ENCODE assay signal across 8 cellular contexts in genomic region chr19:37467608-37468090, GRCh38. TPM values are rescaled to one million over a fixed set of nuclear protein-coding genes. Genes with fewer than 3 reads are reported as not detected.
DNase-seq lines count a peak whose midpoint lies in the region; ATAC-seq and TF ChIP-seq lines count a peak whose summit lies in the region.

No MANE protein-coding gene starts in this region.

- H3K27ac ChIP-seq in ascending aorta (peak overlapping the region; percentile 87 to 95), liver (ENCODE audit: low read depth in 1 of 2, low read length in 2 of 2) (peak overlapping the region; percentile 58 to 78), testis (peak overlapping the region; percentile 82 to 85)

- peaks cover 32% of the 10 kb centered on the region for H3K36me3 Mint-ChIP-seq in activated CD8-positive, alpha-beta memory T cell treated with anti-CD3 and anti-CD28 coated beads, Interleukin-2, amount 10 ng/mL, durations not matched to agents 7 days and 5 days

- peaks cover 6% of the 10 kb centered on the region for H3K9me3 Mint-ChIP-seq in activated CD8-positive, alpha-beta memory T cell treated with anti-CD3 and anti-CD28 coated beads, Interleukin-2, amount 10 ng/mL, durations not matched to agents 7 days and 5 days (ENCODE audit: low read depth)

- no peak for TF ChIP-seq CTCF in ascending aorta (IDR thresholded peaks at IDR 0.05)
- no peak for TF ChIP-seq CTCF in liver (IDR thresholded peaks at IDR 0.05; ENCODE audit: low read depth, low read length, missing input control)
- TF ChIP-seq CTCF in testis (IDR thresholded peaks at IDR 0.05): no peak

- H3K9me3 ChIP-seq in ascending aorta (peaks cover 4 to 40% of the 10 kb centered on the region in 2 donors), liver (ENCODE audit: control insufficient read depth in 4 of 4, low read length in 3 of 4) (peaks cover 3 to 18% (median 14%) of the 10 kb centered on the region in 4 donors), testis (no peaks in the 10 kb centered on the region)

- ATAC-seq in activated CD8-positive, alpha-beta memory T cell treated with anti-CD3 and anti-CD28 coated beads, Interleukin-2, amount 10 ng/mL, durations not matched to agents 7 days and 5 days: no peak

- H3K4me1 Mint-ChIP-seq in activated CD8-positive, alpha-beta memory T cell treated with anti-CD3 and anti-CD28 coated beads, Interleukin-2, amount 10 ng/mL, durations not matched to agents 7 days and 5 days: peaks cover 31% of the 10 kb centered on the region

- no peak for TF ChIP-seq POLR2A in testis (IDR thresholded peaks at IDR 0.05)

- H3K4me3 ChIP-seq in ascending aorta (peak overlapping the region; percentile 65 to 71), liver (ENCODE audit: low read depth in 1 of 3, low read length in 3 of 3) (peak overlapping the region; percentile 77 to 90 (median 80)), testis (peak overlapping the region; percentile 70 to 92)

- peak overlapping the region; percentile 99 for H3K4me3 Mint-ChIP-seq in activated CD8-positive, alpha-beta memory T cell treated with anti-CD3 and anti-CD28 coated beads, Interleukin-2, amount 10 ng/mL, durations not matched to agents 7 days and 5 days

- H3K4me1 ChIP-seq in ascending aorta: peaks cover 6 to 7% of the 10 kb centered on the region in 2 donors
- H3K4me1 ChIP-seq in liver (ENCODE audit: control insufficient read depth in 4 of 4, insufficient read depth in 4 of 4, low read length in 3 of 4): peaks cover 0 to 25% (median 13%) of the 10 kb centered on the region in 4 donors
- peaks cover 7% of the 10 kb centered on the region for H3K4me1 ChIP-seq in testis

- DNase-seq in activated CD8-positive, alpha-beta memory T cell treated with anti-CD3 and anti-CD28 coated beads, Interleukin-2, amount 10 ng/mL, durations not matched to agents 7 days and 5 days: no peak
- no peak for DNase-seq in activated CD8-positive, alpha-beta memory T cell treated with anti-CD3 and anti-CD28 coated beads for 24 hours
- no peak for DNase-seq in ascending aorta (ENCODE audit: low spot score in 2 of 2)
- no peak for DNase-seq in testis
- DNase-seq in stimulated activated naive CD4-positive, alpha-beta T cell treated with Interleukin-2 at 50 U/mL for 16 hours (lab: John Stamatoyannopoulos, UW): no peak
- DNase-seq in NCI-H2107 (lab: John Stamatoyannopoulos, UW): no peak
- DNase-seq in activated CD4-positive, alpha-beta T cell treated with anti-CD3 and anti-CD28 coated beads, Interleukin-2, amount 50 U/mL, for 4 hours: no peak

- 39% methylated on average over 18 of the region's 18 CpGs for whole genome bisulfite sequencing in liver
- 30 to 35% methylated on average over 18 of the region's 18 CpGs for WGBS in testis, 2 donors

- no peak for TF ChIP-seq RAD21 in liver (IDR thresholded peaks at IDR 0.05)

- no peak overlapping the region for H3K9ac ChIP-seq in liver (ENCODE audit: low read depth in 1 of 2, low read length in 2 of 2)

- H3K27me3 Mint-ChIP-seq in activated CD8-positive, alpha-beta memory T cell treated with anti-CD3 and anti-CD28 coated beads, Interleukin-2, amount 10 ng/mL, durations not matched to agents 7 days and 5 days: no peaks in the 10 kb centered on the region

- CTCF ChIA-PET in activated CD8-positive, alpha-beta memory T cell treated with anti-CD3 and anti-CD28 coated beads, Interleukin-2, amount 10 ng/mL, durations not matched to agents 7 days and 5 days (lab: Charles Lee): interaction anchor here (0.9 to 1.6 kb wide), 2 partner anchors 84 to 190 kb away, joined by 3 to 7 read pairs; no protein-coding TSS in a partner anchor

- H3K27ac Mint-ChIP-seq in activated CD8-positive, alpha-beta memory T cell treated with anti-CD3 and anti-CD28 coated beads, Interleukin-2, amount 10 ng/mL, durations not matched to agents 7 days and 5 days: peak overlapping the region; percentile 95

- H3K27me3 ChIP-seq in ascending aorta (no peaks in the 10 kb centered on the region), liver (ENCODE audit: control insufficient read depth in 4 of 4, insufficient read depth in 4 of 4, low read length in 3 of 4) (no peaks in the 10 kb centered on the region), testis (no peaks in the 10 kb centered on the region)

- H3K36me3 ChIP-seq in ascending aorta (peaks cover 18 to 34% of the 10 kb centered on the region in 2 donors), liver (ENCODE audit: control insufficient read depth in 4 of 4, insufficient read depth in 3 of 4, low read depth in 1 of 4, low read length in 3 of 4) (peaks cover 4 to 29% (median 19%) of the 10 kb centered on the region in 4 donors), testis (ENCODE audit: low read depth, missing control alignments) (no peaks in the 10 kb centered on the region)

- intact Hi-C loops in ascending aorta (cut with DNase I) (loop anchor here (2.0 to 10.0 kb wide), 8 partner anchors 97 to 783 kb away; partner anchors contain the start of genes ZNF383, ZNF420, ZNF527 and ZNF540), testis (cut with DNase I; ENCODE audit: low total_unique reads) (no loop called here)

TF ChIP-seq in liver, 16 proteins besides CTCF, POLR2A, EP300 and RAD21:
- no peak for TF ChIP-seq MAX (IDR thresholded peaks at IDR 0.05)
- no peak for TF ChIP-seq HNF4A (conservative IDR thresholded peaks at IDR 0.05)
- no peak for TF ChIP-seq ZBTB33 (IDR thresholded peaks at IDR 0.05)
- TF ChIP-seq YY1 (IDR thresholded peaks at IDR 0.05): no peak
- no peak for TF ChIP-seq TAF1 (conservative IDR thresholded peaks at IDR 0.05)
- no peak for TF ChIP-seq GABPA (IDR thresholded peaks at IDR 0.05 in 1 of 2, conservative IDR thresholded peaks at IDR 0.05 in 1 of 2)
- TF ChIP-seq FOXA1 (IDR thresholded peaks at IDR 0.05): no peak

RNA-seq across cellular contexts. Expression of gene ZNF569, which starts 0.4 kb away (rescaled TPM):
- total RNA-seq in activated CD8-positive, alpha-beta memory T cell treated with anti-CD3 and anti-CD28 coated beads, Interleukin-2, amount 10 ng/mL, durations not matched to agents 7 days and 5 days: 1 to 10 TPM; 5.5 to 6.9 TPM
- 0.11 TPM for total RNA-seq in ascending aorta
- 1 to 10 TPM; 1.5 to 6.2 TPM for total RNA-seq in liver
- 1 to 10 TPM in 1 of 2 donors, under 1 TPM in 1; 0.90 to 1.2 TPM for polyA plus RNA-seq in liver
- total RNA-seq in testis: 10 to 100 TPM; 21.2 to 29.9 TPM
- polyA plus RNA-seq in testis (ENCODE audit: insufficient read depth, low read depth, low replicate concordance): 14.4 TPM

RNA-seq across cellular contexts. Expression of gene ZNF570, which starts 1.5 kb away (rescaled TPM):
- total RNA-seq in activated CD8-positive, alpha-beta memory T cell treated with anti-CD3 and anti-CD28 coated beads, Interleukin-2, amount 10 ng/mL, durations not matched to agents 7 days and 5 days: 1 to 10 TPM; 4.1 to 6.0 TPM
- 2.3 TPM for total RNA-seq in ascending aorta
- 1 to 10 TPM; 2.2 to 2.3 TPM for total RNA-seq in liver
- polyA plus RNA-seq in liver: under 1 TPM; 0.96 to 0.97 TPM
- total RNA-seq in testis: 10 to 100 TPM; 14.3 to 14.6 TPM
- polyA plus RNA-seq in testis (ENCODE audit: insufficient read depth, low read depth, low replicate concordance): 7.3 TPM

RNA-seq across cellular contexts. Expression of gene ZNF793, which starts 39.1 kb away (rescaled TPM):
- 1 to 10 TPM; 2.7 to 6.1 TPM for total RNA-seq in activated CD8-positive, alpha-beta memory T cell treated with anti-CD3 and anti-CD28 coated beads, Interleukin-2, amount 10 ng/mL, durations not matched to agents 7 days and 5 days
- total RNA-seq in ascending aorta: 3.6 TPM
- total RNA-seq in liver: under 1 TPM; 0.84 to 0.93 TPM
- under 1 TPM; 0.15 to 0.18 TPM for polyA plus RNA-seq in liver
- 10 to 100 TPM; 25.6 to 33.5 TPM for total RNA-seq in testis
- 7.3 TPM for polyA plus RNA-seq in testis (ENCODE audit: insufficient read depth, low read depth, low replicate concordance)
